In genomic region chr6:41201784-41202181, GRCh38 we compare ENCODE assay signal across 12 cellular contexts. TPM values are rescaled to one million over a fixed set of nuclear protein-coding genes. Genes with fewer than 3 reads are reported as not detected.
A peak's percentile ranks its signal among the peaks of the same experiment; 100 is the strongest.
DNase-seq lines count a peak whose midpoint lies in the region; ATAC-seq and TF ChIP-seq lines count a peak whose summit lies in the region.
"Had no signal": no experiment of that assay in that cellular context is flagged by ENCODE, and none has a peak within 500 bp of the region (broad histone marks: within the 10 kb centered on the region; RNA-seq: fewer than 3 reads in every experiment).

No MANE protein-coding gene starts in this region.

- peaks cover 51 to 82% (median 63%) of the 10 kb centered on the region in 4 donors for H3K4me1 Mint-ChIP-seq in CD4-positive, alpha-beta memory T cell
- peaks cover 45% of the 10 kb centered on the region for H3K4me1 Mint-ChIP-seq in activated T-helper 17 cell treated with anti-CD3 and anti-CD28 coated beads, Interleukin-2, amount 50 U/mL, for 72 hours
- peaks cover 63 to 79% (median 70%) of the 10 kb centered on the region in 3 donors for H3K4me1 Mint-ChIP-seq in naive B cell

- intact Hi-C loops in CD4-positive, alpha-beta memory T cell (cut with micrococcal nuclease): loop anchor here (2.0 kb wide), 1 partner anchor 97 kb away; no protein-coding TSS in a partner anchor

- peaks cover 0 to 3% (median 0%) of the 10 kb centered on the region in 8 donors for H3K9me3 Mint-ChIP-seq in CD4-positive, alpha-beta memory T cell
- H3K9me3 Mint-ChIP-seq in activated T-helper 17 cell treated with anti-CD3 and anti-CD28 coated beads, Interleukin-2, amount 50 U/mL, for 72 hours: no peaks in the 10 kb centered on the region
- peaks cover 0 to 3% (median 0%) of the 10 kb centered on the region in 7 donors for H3K9me3 Mint-ChIP-seq in naive B cell

- POLR2A ChIA-PET in CD4-positive, alpha-beta memory T cell (lab: Charles Lee; ENCODE audit: partially characterized antibody): no interaction called here

- CTCF ChIA-PET in CD4-positive, alpha-beta memory T cell (lab: Charles Lee; ENCODE audit: partially characterized antibody): interaction anchor here (1.3 kb wide), 1 partner anchor 20 kb away, joined by 10 read pairs; no protein-coding TSS in a partner anchor

- H3K27me3 Mint-ChIP-seq in CD4-positive, alpha-beta memory T cell: no peaks in the 10 kb centered on the region
- H3K27me3 Mint-ChIP-seq in activated T-helper 17 cell treated with anti-CD3 and anti-CD28 coated beads, Interleukin-2, amount 50 U/mL, for 72 hours: no peaks in the 10 kb centered on the region
- no peaks in the 10 kb centered on the region for H3K27me3 Mint-ChIP-seq in naive B cell

- H3K27me3 ChIP-seq in CD4-positive, alpha-beta memory T cell (ENCODE audit: insufficient read depth, low read length): no peaks in the 10 kb centered on the region
- H3K27me3 ChIP-seq in HL-60 (ENCODE audit: insufficient read depth, poor library complexity, severe bottlenecking): no peaks in the 10 kb centered on the region
- H3K27me3 ChIP-seq: MG63 had no signal

- no peaks in the 10 kb centered on the region for H3K36me3 ChIP-seq in CD4-positive, alpha-beta memory T cell (ENCODE audit: insufficient read depth, low read length)
- H3K36me3 ChIP-seq: MG63 had no signal

- ATAC-seq in activated T-helper 17 cell treated with anti-CD3 and anti-CD28 coated beads, Interleukin-2, amount 50 U/mL, for 72 hours (replicated peaks): no peak
- ATAC-seq in naive B cell (ENCODE audit: low read depth in 2 of 2) (peak; percentile 32), HG03139 (IDR thresholded peaks at IDR 0.05; ENCODE audit: unreplicated experiment) (no peak)

- peak overlapping the region in 1 of 2 donors; percentile 37 for H3K4me3 ChIP-seq in CD4-positive, alpha-beta memory T cell (ENCODE audit: low read length in 2 of 2)
- no peak overlapping the region for H3K4me3 ChIP-seq in HL-60 (replicated peaks; ENCODE audit: insufficient read depth, low read length)
- H3K4me3 ChIP-seq: hepatocyte, MG63 had no signal

- H3K27ac Mint-ChIP-seq in CD4-positive, alpha-beta memory T cell: peak overlapping the region; percentile 94 to 98 (median 97)
- H3K27ac Mint-ChIP-seq in activated T-helper 17 cell treated with anti-CD3 and anti-CD28 coated beads, Interleukin-2, amount 50 U/mL, for 72 hours: peak overlapping the region; percentile 85
- peak overlapping the region; percentile 67 to 99 (median 97) for H3K27ac Mint-ChIP-seq in naive B cell

- peaks cover 2 to 10% of the 10 kb centered on the region in 2 donors for H3K36me3 Mint-ChIP-seq in CD4-positive, alpha-beta memory T cell
- H3K36me3 Mint-ChIP-seq in activated T-helper 17 cell treated with anti-CD3 and anti-CD28 coated beads, Interleukin-2, amount 50 U/mL, for 72 hours (ENCODE audit: low read depth): peaks cover 1% of the 10 kb centered on the region
- peaks cover 8 to 9% of the 10 kb centered on the region in 2 donors for H3K36me3 Mint-ChIP-seq in naive B cell

- H3K4me1 ChIP-seq in CD4-positive, alpha-beta memory T cell (ENCODE audit: insufficient read depth, low read length): peaks cover 61% of the 10 kb centered on the region

- peak overlapping the region; percentile 78 for H3K27ac ChIP-seq in CD4-positive, alpha-beta memory T cell (ENCODE audit: low read depth, low read length)
- H3K27ac ChIP-seq in HL-60 (replicated peaks): peak overlapping the region; percentile 89
- H3K27ac ChIP-seq: hepatocyte had no signal

- no peak for TF ChIP-seq CTCF in HL-60 (IDR thresholded peaks at IDR 0.05; ENCODE audit: insufficient read depth, low read length)

- DNase-seq in CD4-positive, alpha-beta memory T cell: no peak
- DNase-seq in HL-60 (ENCODE audit: low read depth in 1 of 2, low spot score in 1 of 2) (peak in 1 of 2 experiments; percentile 30), naive B cell (peak; percentile 56), NCI-H1694 treated with DMSO at 0.1 percent for 48 hours (lab: John Stamatoyannopoulos, UW) (no peak)
- DNase-seq in activated CD4-positive, CD25-positive, alpha-beta regulatory T cell (lab: John Stamatoyannopoulos, UW): no peak
- DNase-seq: MG63, NCI-H446 had no signal

- no peaks in the 10 kb centered on the region for H3K9me3 ChIP-seq in CD4-positive, alpha-beta memory T cell (ENCODE audit: control insufficient read depth in 1 of 2, low read length in 2 of 2)
- H3K9me3 ChIP-seq: MG63 had no signal

- peak overlapping the region; percentile 65 to 86 (median 75) for H3K4me3 Mint-ChIP-seq in CD4-positive, alpha-beta memory T cell
- H3K4me3 Mint-ChIP-seq in activated T-helper 17 cell treated with anti-CD3 and anti-CD28 coated beads, Interleukin-2, amount 50 U/mL, for 72 hours: peak overlapping the region; percentile 66
- peak overlapping the region; percentile 83 to 97 (median 92) for H3K4me3 Mint-ChIP-seq in naive B cell

RNA-seq across cellular contexts. Expression of gene TREML2, which starts 0.8 kb away (rescaled TPM):
- under 1 TPM; 0.35 to 0.39 TPM for total RNA-seq in CD4-positive, alpha-beta memory T cell
- 1 to 10 TPM; 1.6 to 4.8 TPM for polyA plus RNA-seq in CD4-positive, alpha-beta memory T cell
- 1 to 10 TPM; 3.3 to 6.2 TPM for total RNA-seq in activated T-helper 17 cell treated with anti-CD3 and anti-CD28 coated beads, Interleukin-2, amount 50 U/mL, for 72 hours
- polyA plus RNA-seq in naive B cell (ENCODE audit: low read depth in 6 of 6): 100 to 1,000 TPM in 1 of 6 donors, 10 to 100 TPM in 4, 1 to 10 TPM in 1; 9.1 to 124 (median 44.8) TPM
- total RNA-seq: bronchial epithelial cell, lung microvascular endothelial cell had no signal
- polyA plus RNA-seq: hepatocyte had no signal

RNA-seq across cellular contexts. Expression of gene TREML4, which starts 26.4 kb away (rescaled TPM):
- not detected for total RNA-seq in CD4-positive, alpha-beta memory T cell
- not detected for polyA plus RNA-seq in CD4-positive, alpha-beta memory T cell
- total RNA-seq in activated T-helper 17 cell treated with anti-CD3 and anti-CD28 coated beads, Interleukin-2, amount 50 U/mL, for 72 hours: not detected
- polyA plus RNA-seq in naive B cell (ENCODE audit: low read depth in 6 of 6): 10 to 100 TPM in 1 of 6 donors, not detected in 5; 25.7 TPM
- total RNA-seq: bronchial epithelial cell, hepatocyte, lung microvascular endothelial cell had no signal
- polyA plus RNA-seq: hepatocyte had no signal

RNA-seq across cellular contexts. Expression of gene TREM2, which starts 38.9 kb away (rescaled TPM):
- total RNA-seq in CD4-positive, alpha-beta memory T cell: 1 to 10 TPM; 2.7 to 4.0 TPM
- not detected for polyA plus RNA-seq in CD4-positive, alpha-beta memory T cell
- not detected for total RNA-seq in activated T-helper 17 cell treated with anti-CD3 and anti-CD28 coated beads, Interleukin-2, amount 50 U/mL, for 72 hours
- polyA plus RNA-seq in naive B cell (ENCODE audit: low read depth in 6 of 6): under 1 TPM in 2 of 6 donors, not detected in 4; 0.38 to 0.57 TPM
- total RNA-seq: lung microvascular endothelial cell had no signal

RNA-seq across cellular contexts. Expression of gene TREML1, which starts 47.6 kb away (rescaled TPM):
- not detected for total RNA-seq in CD4-positive, alpha-beta memory T cell
- polyA plus RNA-seq in CD4-positive, alpha-beta memory T cell: not detected
- total RNA-seq in activated T-helper 17 cell treated with anti-CD3 and anti-CD28 coated beads, Interleukin-2, amount 50 U/mL, for 72 hours: not detected
- 1 to 10 TPM in 5 of 6 donors, not detected in 1; 1.6 to 7.5 (median 5.4) TPM for polyA plus RNA-seq in naive B cell (ENCODE audit: low read depth in 6 of 6)
- total RNA-seq: bronchial epithelial cell, hepatocyte, lung microvascular endothelial cell had no signal
- polyA plus RNA-seq: hepatocyte had no signal

Comparison
In these comparisons a context has a peak if more than half of its experiments do, and no peak if none do; other contexts are left out.
1. ATAC-seq: peak in naive B cell (2 of 2); none in activated T-helper 17 cell treated with anti-CD3 and anti-CD28 coated beads, Interleukin-2, amount 50 U/mL, for 72 hours (single experiment) and HG03139 (single experiment).
2. Peak in every context shown above with its lines, with median percentiles within 50 percentile points of each other: H3K27ac Mint-ChIP-seq and H3K4me3 Mint-ChIP-seq.